9 cellular contexts compared by ENCODE assay signal in genomic region chr7:29806793-29807178, GRCh38. TPM values are rescaled to one million over a fixed set of nuclear protein-coding genes. Genes with fewer than 3 reads are reported as not detected.
DNase-seq lines count a peak whose midpoint lies in the region; ATAC-seq and TF ChIP-seq lines count a peak whose summit lies in the region.
"Had no signal": no experiment of that assay in that cellular context is flagged by ENCODE, and none has a peak within 500 bp of the region (broad histone marks: within the 10 kb centered on the region; RNA-seq: fewer than 3 reads in every experiment).

No MANE protein-coding gene starts in this region.

- intact Hi-C loops in left cardiac atrium (cut with DNase I) = no loop called here
- intact Hi-C loops in activated CD4-positive, alpha-beta memory T cell treated with anti-CD3 and anti-CD28 coated beads for 36 hours (cut with micrococcal nuclease) = no loop called here

- H3K9me3 ChIP-seq in BLaER1 = peaks cover 22% of the 10 kb centered on the region
- H3K9me3 ChIP-seq in SK-N-MC (ENCODE audit: low read depth, low read length) = no peaks in the 10 kb centered on the region

- 0 out of 2 replicates have a peak, but pooled peaks cover 6% of the 10 kb centered on the region for H3K4me1 ChIP-seq in BLaER1

- peaks cover 42% of the 10 kb centered on the region for H3K27me3 ChIP-seq in BLaER1

- H3K4me2 ChIP-seq in BLaER1 = no peak overlapping the region

- peak overlapping the region; percentile 38 for H3K4me3 ChIP-seq in BLaER1
- H3K4me3 ChIP-seq in SK-N-MC = peak overlapping the region; percentile 66

- H3K9me3 Mint-ChIP-seq in osteocyte (ENCODE audit: unreplicated experiment) = no peaks in the 10 kb centered on the region
- H3K9me3 Mint-ChIP-seq in activated CD4-positive, alpha-beta memory T cell treated with anti-CD3 and anti-CD28 coated beads for 36 hours = no peaks in the 10 kb centered on the region
- H3K9me3 Mint-ChIP-seq: T-helper 1 cell treated with Interleukin-12 subunit alpha and Interleukin-12 subunit beta and Interleukin-4 antibody, amounts not matched to agents 30 μg/mL and 1 μg/mL, for 36 hours had no signal

- H3K27ac ChIP-seq in BLaER1 (no peak overlapping the region), SK-N-MC (no peak overlapping the region)

- H3K36me3 Mint-ChIP-seq in osteocyte (ENCODE audit: unreplicated experiment) = peaks cover 3% of the 10 kb centered on the region
- no peaks in the 10 kb centered on the region for H3K36me3 Mint-ChIP-seq in activated CD4-positive, alpha-beta memory T cell treated with anti-CD3 and anti-CD28 coated beads for 36 hours

- POLR2A ChIA-PET in activated CD4-positive, alpha-beta memory T cell treated with anti-CD3 and anti-CD28 coated beads for 36 hours (lab: Charles Lee) = no interaction called here

- H3K27ac Mint-ChIP-seq in osteocyte (ENCODE audit: unreplicated experiment) = no peak overlapping the region
- H3K27ac Mint-ChIP-seq in activated CD4-positive, alpha-beta memory T cell treated with anti-CD3 and anti-CD28 coated beads for 36 hours = no peak overlapping the region
- H3K27ac Mint-ChIP-seq: T-helper 1 cell treated with Interleukin-12 subunit alpha and Interleukin-12 subunit beta and Interleukin-4 antibody, amounts not matched to agents 30 μg/mL and 1 μg/mL, for 36 hours had no signal

- ATAC-seq in left cardiac atrium (peak; percentile 48 to 49), HG03025 (IDR thresholded peaks at IDR 0.05; ENCODE audit: low FRiP score, unreplicated experiment) (no peak), GM19395 (IDR thresholded peaks at IDR 0.05; ENCODE audit: unreplicated experiment) (no peak)

- H3K36me3 ChIP-seq in BLaER1 (no peaks in the 10 kb centered on the region), SK-N-MC (ENCODE audit: insufficient read depth, low read length) (no peaks in the 10 kb centered on the region)

- H3K27me3 Mint-ChIP-seq in osteocyte (ENCODE audit: unreplicated experiment) = peaks cover 88% of the 10 kb centered on the region
- peaks cover 65% of the 10 kb centered on the region for H3K27me3 Mint-ChIP-seq in activated CD4-positive, alpha-beta memory T cell treated with anti-CD3 and anti-CD28 coated beads for 36 hours

- no peaks in the 10 kb centered on the region for H4K20me1 ChIP-seq in BLaER1

- peak overlapping the region; percentile 57 for H3K4me3 Mint-ChIP-seq in osteocyte (ENCODE audit: unreplicated experiment)
- no peak overlapping the region for H3K4me3 Mint-ChIP-seq in activated CD4-positive, alpha-beta memory T cell treated with anti-CD3 and anti-CD28 coated beads for 36 hours
- H3K4me3 Mint-ChIP-seq: T-helper 1 cell treated with Interleukin-12 subunit alpha and Interleukin-12 subunit beta and Interleukin-4 antibody, amounts not matched to agents 30 μg/mL and 1 μg/mL, for 36 hours had no signal

- no peak for DNase-seq in SK-N-MC (ENCODE audit: low read depth, low spot score)
- no peak for DNase-seq in left cardiac atrium
- DNase-seq in osteocyte (ENCODE audit: extremely low spot score, unreplicated experiment) = no peak
- no peak for DNase-seq in activated CD4-positive, alpha-beta memory T cell treated with anti-CD3 and anti-CD28 coated beads for 36 hours
- DNase-seq in NCI-H1105 (lab: John Stamatoyannopoulos, UW) = no peak

- H3K4me1 Mint-ChIP-seq in osteocyte (ENCODE audit: unreplicated experiment) = peaks cover 8% of the 10 kb centered on the region
- H3K4me1 Mint-ChIP-seq in activated CD4-positive, alpha-beta memory T cell treated with anti-CD3 and anti-CD28 coated beads for 36 hours (ENCODE audit: low read depth) = peaks cover 5% of the 10 kb centered on the region

- H3K9ac ChIP-seq in BLaER1 (no peak overlapping the region), SK-N-MC (ENCODE audit: insufficient read length) (no peak overlapping the region)

- no peak for TF ChIP-seq CTCF in osteocyte (IDR thresholded peaks at IDR 0.05)

- CTCF ChIA-PET in activated CD4-positive, alpha-beta memory T cell treated with anti-CD3 and anti-CD28 coated beads for 36 hours (lab: Charles Lee) = interaction anchor here (1.3 kb wide), 1 partner anchor 115 kb away, joined by 4 read pairs; no protein-coding TSS in a partner anchor

RNA-seq across cellular contexts. Expression of gene WIPF3, which starts 0.5 kb away (rescaled TPM):
- total RNA-seq in left cardiac atrium (1 to 10 TPM; 1.8 to 3.8 TPM), osteocyte (not detected in 2 replicates)
- not detected for total RNA-seq in activated CD4-positive, alpha-beta memory T cell treated with anti-CD3 and anti-CD28 coated beads for 36 hours

Comparison
In these comparisons a context has a peak if more than half of its experiments do, and no peak if none do; other contexts are left out.
1. ATAC-seq: peak in left cardiac atrium (2 of 2); none in HG03025 (single experiment) and GM19395 (single experiment).